Comparison of ENCODE assay signal across 19 cellular contexts in the genomic region with DNA sequence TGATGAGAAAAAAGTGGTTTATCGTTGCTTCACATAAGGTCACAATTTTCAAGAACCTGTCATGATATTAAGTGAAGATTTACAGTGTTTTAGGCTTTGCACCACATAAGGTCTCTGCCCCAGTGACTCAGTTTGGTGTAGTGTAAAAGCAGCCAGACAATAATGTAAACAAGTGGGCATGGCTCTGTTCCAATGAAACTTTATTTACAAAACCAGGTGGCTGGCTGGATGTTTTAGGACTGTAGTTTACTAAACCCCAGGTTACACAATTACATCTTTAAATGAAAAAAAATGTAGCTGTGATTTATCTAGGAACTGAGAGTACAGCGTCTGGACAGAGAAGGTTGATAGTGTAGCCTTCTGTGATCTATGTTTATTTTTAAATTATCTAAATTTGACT. TPM values are rescaled to one million over a fixed set of nuclear protein-coding genes. Genes with fewer than 3 reads are reported as not detected.
A peak's percentile ranks its signal among the peaks of the same experiment; 100 is the strongest.
DNase-seq lines count a peak whose midpoint lies in the region; ATAC-seq, FAIRE-seq and TF ChIP-seq lines count a peak whose summit lies in the region.
"Had no signal": no experiment of that assay in that cellular context is flagged by ENCODE, and none has a peak within 500 bp of the region (broad histone marks: within the 10 kb centered on the region; RNA-seq: fewer than 3 reads in every experiment).

No MANE protein-coding gene starts in this region.

- H4K20me1 ChIP-seq in HepG2 (ENCODE audit: insufficient read depth, low read length) = no peaks in the 10 kb centered on the region

- H3K27ac ChIP-seq in HepG2 (ENCODE audit: extremely low read length, insufficient read depth, low read length) (no peak overlapping the region), endodermal cell (ENCODE audit: low read depth, low read length) (no peak overlapping the region)
- H3K27ac ChIP-seq: heart right ventricle, vagina had no signal

- CTCF ChIA-PET in HepG2 (lab: Yijun Ruan, JAX; ENCODE audit: low intra/inter-chr PET ratio, low total read pairs) = no interaction called here

- no peaks in the 10 kb centered on the region for H3K4me1 Mint-ChIP-seq in endodermal cell

- H3K9ac ChIP-seq in HepG2 (ENCODE audit: insufficient read depth, low read depth, low read length) (no peak overlapping the region), endodermal cell (ENCODE audit: extremely low read depth, low read length, poor library complexity, severe bottlenecking) (no peak overlapping the region)

- no peaks in the 10 kb centered on the region for H3K27me3 Mint-ChIP-seq in endodermal cell (ENCODE audit: insufficient read depth)
- H3K27me3 Mint-ChIP-seq: activated naive CD4-positive, alpha-beta T cell treated with anti-CD3 and anti-CD28 coated beads, Interleukin-2, amount 10 ng/mL, durations not matched to agents 7 days and 5 days; naive thymus-derived CD4-positive, alpha-beta T cell had no signal

- intact Hi-C loops in HepG2 (cut with micrococcal nuclease; ENCODE audit: unreplicated experiment) (no loop called here), mucosa of descending colon (cut with DNase I, micrococcal nuclease) (no loop called here)

- H3K27me3 ChIP-seq in HepG2 (ENCODE audit: control insufficient read depth in 1 of 2, insufficient read depth in 2 of 2, low read length in 2 of 2) (no peaks in the 10 kb centered on the region), endodermal cell (ENCODE audit: control insufficient read depth, insufficient read depth, low read length, poor library complexity, severe bottlenecking) (no peaks in the 10 kb centered on the region)
- H3K27me3 ChIP-seq: heart right ventricle, vagina had no signal

- TF ChIP-seq POLR2A in HepG2 (IDR thresholded peaks at IDR 0.05; ENCODE audit: insufficient read depth in 1 of 2, low read depth in 2 of 2, low read length in 2 of 2) = no peak

- in situ Hi-C loops in HepG2 (cut with HindIII; ENCODE audit: extremely low pct_ligation_motif_present, low pct_unique_long_range_greater_than_20kb) = no loop called here

- POLR2A ChIA-PET in HepG2 (lab: Yijun Ruan, JAX) = no interaction called here

- peaks cover 67% of the 10 kb centered on the region for H3K36me3 Mint-ChIP-seq in endodermal cell (ENCODE audit: low read depth)

- DNase-seq in COR-L47 (lab: John Stamatoyannopoulos, UW) (peak; percentile 24), LNCaP clone FGC (ENCODE audit: low read depth) (peak; percentile 62), cardiac fibroblast (ENCODE audit: low read depth in 2 of 2) (peak; percentile 17 to 27), HepG2 (ENCODE audit: low spot score) (no peak), mucosa of descending colon (no peak), endodermal cell (no peak), DMS79 (lab: John Stamatoyannopoulos, UW) (no peak)
- DNase-seq: activated naive CD4-positive, alpha-beta T cell treated with anti-CD3 and anti-CD28 coated beads, Interleukin-2, amount 10 ng/mL, durations not matched to agents 7 days and 5 days; heart right ventricle; mammary epithelial cell; naive thymus-derived CD4-positive, alpha-beta T cell; NCI-H187; posterior cingulate gyrus; stimulated activated CD8-positive, alpha-beta memory T cell treated with anti-CD3 and anti-CD28 coated beads, Interleukin-4, amount 100 ng/mL, for 48 hours; SW 1271 had no signal

- no peak for ATAC-seq in HepG2
- no peak for ATAC-seq in mucosa of descending colon
- ATAC-seq: esophagus mucosa; heart right ventricle; naive thymus-derived CD4-positive, alpha-beta T cell had no signal

- no peak for TF ChIP-seq CTCF in LNCaP clone FGC (IDR thresholded peaks at IDR 0.05; ENCODE audit: control insufficient read depth, extremely low read depth, insufficient read depth)
- no peak for TF ChIP-seq CTCF in cardiac fibroblast (IDR thresholded peaks at IDR 0.05; ENCODE audit: low read depth, low read length)
- no peak for TF ChIP-seq CTCF in HepG2 (CRISPR knock-in tag; IDR thresholded peaks at IDR 0.05)
- no peak for TF ChIP-seq CTCF in mucosa of descending colon (IDR thresholded peaks at IDR 0.05)
- TF ChIP-seq CTCF in endodermal cell (conservative IDR thresholded peaks at IDR 0.05) = no peak

- H3K9me3 ChIP-seq in HepG2 (ENCODE audit: low read length) = no peaks in the 10 kb centered on the region
- no peaks in the 10 kb centered on the region for H3K9me3 ChIP-seq in mucosa of descending colon
- no peaks in the 10 kb centered on the region for H3K9me3 ChIP-seq in endodermal cell (ENCODE audit: control insufficient read depth, low read length)
- H3K9me3 ChIP-seq: vagina had no signal

- H3K4me3 ChIP-seq in LNCaP clone FGC (ENCODE audit: low read depth, low read length) (no peak overlapping the region), cardiac fibroblast (replicated peaks in 1 of 2; ENCODE audit: low read depth in 2 of 2, low read length in 2 of 2) (no peak overlapping the region), HepG2 (replicated peaks in 1 of 3; ENCODE audit: insufficient read depth in 1 of 3, low read depth in 2 of 3, low read length in 3 of 3) (no peak overlapping the region), mucosa of descending colon (no peak overlapping the region), endodermal cell (ENCODE audit: low read length) (no peak overlapping the region)
- H3K4me3 ChIP-seq: heart right ventricle, vagina had no signal

- no peak for TF ChIP-seq EP300 in HepG2 (IDR thresholded peaks at IDR 0.05; ENCODE audit: low read depth in 2 of 2, low read length in 2 of 2)
- TF ChIP-seq EP300 in HepG2 (CRISPR knock-in tag; IDR thresholded peaks at IDR 0.05; ENCODE audit: borderline replicate concordance) = no peak

- H3K79me2 ChIP-seq in HepG2 (ENCODE audit: insufficient read depth, low read length) = no peaks in the 10 kb centered on the region

- no peak overlapping the region for H3K27ac Mint-ChIP-seq in endodermal cell
- H3K27ac Mint-ChIP-seq: activated naive CD4-positive, alpha-beta T cell treated with anti-CD3 and anti-CD28 coated beads, Interleukin-2, amount 10 ng/mL, durations not matched to agents 7 days and 5 days had no signal

- H3K4me1 ChIP-seq in HepG2 (ENCODE audit: insufficient read depth, low read length) (peaks cover 15% of the 10 kb centered on the region), mucosa of descending colon (ENCODE audit: low read depth) (no peaks in the 10 kb centered on the region), endodermal cell (ENCODE audit: control insufficient read depth, insufficient read depth, low read length) (no peaks in the 10 kb centered on the region)
- H3K4me1 ChIP-seq: heart right ventricle, vagina had no signal

- H3K9me3 Mint-ChIP-seq in endodermal cell = no peaks in the 10 kb centered on the region
- H3K9me3 Mint-ChIP-seq: activated naive CD4-positive, alpha-beta T cell treated with anti-CD3 and anti-CD28 coated beads, Interleukin-2, amount 10 ng/mL, durations not matched to agents 7 days and 5 days had no signal

- H3K36me3 ChIP-seq in HepG2 (replicated peaks in 1 of 2; ENCODE audit: control insufficient read depth in 1 of 2, insufficient read depth in 2 of 2, low read length in 2 of 2) = peaks cover 13 to 60% of the 10 kb centered on the region in 2 experiments
- H3K36me3 ChIP-seq in mucosa of descending colon (ENCODE audit: low read depth) = peaks cover 7% of the 10 kb centered on the region
- H3K36me3 ChIP-seq in endodermal cell (ENCODE audit: control insufficient read depth, insufficient read depth, low read length) = peaks cover 78% of the 10 kb centered on the region

- no TSS peak for BruUV-seq in HepG2 (replicated peaks; lab: Mats Ljungman, UMichigan)

- WGBS in HepG2 (ENCODE audit: low lambda C conversion rate) = 95% methylated on average over 2 of the region's 2 CpGs
- WGBS in endodermal cell (ENCODE audit: insufficient coverage in 1 of 2, insufficient read length in 1 of 2), 2 experiments = 80 to 100% methylated on average over 1 to 2 of the region's 2 CpGs

- no peak for FAIRE-seq in HepG2 (lab: Jason Lieb, UNC)
- FAIRE-seq: islet of Langerhans, TTC549 had no signal

- H2AFZ ChIP-seq in HepG2 (ENCODE audit: low read length) = no peak overlapping the region

- H3K4me2 ChIP-seq in HepG2 (ENCODE audit: low read depth, low read length) = no peak overlapping the region

- no peak for TF ChIP-seq RAD21 in HepG2 (CRISPR knock-in tag; IDR thresholded peaks at IDR 0.05)

- no peak overlapping the region for H3K4me3 Mint-ChIP-seq in endodermal cell
- H3K4me3 Mint-ChIP-seq: activated naive CD4-positive, alpha-beta T cell treated with anti-CD3 and anti-CD28 coated beads, Interleukin-2, amount 10 ng/mL, durations not matched to agents 7 days and 5 days; naive thymus-derived CD4-positive, alpha-beta T cell had no signal

TF ChIP-seq in HepG2, 621 proteins besides CTCF, POLR2A, EP300 and RAD21:
- 0 out of 2 replicates have a peak, but pooled peaks have one; percentile 16 for TF ChIP-seq FOXA3 (CRISPR knock-in tag; IDR thresholded peaks at IDR 0.05)
- no peak for TF ChIP-seq ZNF615 (CRISPR knock-in tag; IDR thresholded peaks at IDR 0.05; ENCODE audit: borderline replicate concordance)
- peak; percentile 39 for TF ChIP-seq RBM22 (optimal IDR thresholded peaks at IDR 0.05; ENCODE audit: low read length)
TF ChIP-seq in HepG2: peak in this region for 2.

RNA-seq across cellular contexts. Expression of a gene that starts 9.7 kb away (rescaled TPM):
- 0.20 and 0.33 TPM in 2 replicates for total RNA-seq in HepG2 (2016; rRNA removed; fragmentation: Illumina TruSeq; extraction: Trizol)
- total RNA-seq in HepG2 (2016; cell fraction: cytosol; rRNA removed; fragmentation: Illumina TruSeq; extraction: Trizol; ENCODE audit: low read depth) = 0.44 and 0.71 TPM in 2 replicates
- total RNA-seq in HepG2 (2016; cell fraction: insoluble cytoplasmic fraction; rRNA removed; fragmentation: Illumina TruSeq; extraction: Trizol) = 0.19 and 0.50 TPM in 2 replicates
- total RNA-seq in HepG2 (2016; cell fraction: membrane; rRNA removed; fragmentation: Illumina TruSeq; extraction: Trizol) = 0.52 and 0.59 TPM in 2 replicates
- 0.47 and 1.1 TPM in 2 replicates for total RNA-seq in HepG2 (2016; cell fraction: nucleus; rRNA removed; fragmentation: Illumina TruSeq; extraction: Trizol)
- polyA plus RNA-seq in HepG2 (2011; rRNA removed) = 0.09 and 0.15 TPM in 2 replicates
- 0.18 and 0.27 TPM in 2 replicates for polyA plus RNA-seq in HepG2 (2011; cell fraction: cytosol; rRNA removed)
- 0.43 and 0.68 TPM in 2 replicates for polyA plus RNA-seq in HepG2 (2011; cell fraction: nucleus; rRNA removed)
- polyA plus RNA-seq in HepG2 (2012) = 0.17 and 0.48 TPM in 2 replicates
- 0.26 and 0.31 TPM in 2 replicates for polyA plus RNA-seq in HepG2 (2016; cell fraction: cytosol; fragmentation: Illumina TruSeq; extraction: Trizol; ENCODE audit: low read depth)
- 0.45 and 0.47 TPM in 2 replicates for polyA plus RNA-seq in HepG2 (2016; cell fraction: insoluble cytoplasmic fraction; fragmentation: Illumina TruSeq; extraction: Trizol; ENCODE audit: low read depth)
- 0.47 and 0.55 TPM in 2 replicates for polyA plus RNA-seq in HepG2 (2016; cell fraction: membrane; fragmentation: Illumina TruSeq; extraction: Trizol; ENCODE audit: low read depth)
- 0.40 and 1.6 TPM in 2 replicates for polyA plus RNA-seq in HepG2 (2016; cell fraction: nucleus; fragmentation: Illumina TruSeq; extraction: Trizol; ENCODE audit: insufficient read depth, low read depth)
- polyA minus RNA-seq in HepG2 (2011; rRNA and poly(A)+ RNA removed; ENCODE audit: low replicate concordance) = 0.54 and 0.63 TPM in 2 replicates
- not detected in 2 replicates for polyA minus RNA-seq in HepG2 (2011; cell fraction: cytosol; rRNA and poly(A)+ RNA removed)
- polyA minus RNA-seq in HepG2 (2011; cell fraction: nucleus; rRNA and poly(A)+ RNA removed) = 0.99 and 1.2 TPM in 2 replicates
- total RNA-seq in mucosa of descending colon = 10 to 100 TPM in 1 of 3 donors, 1 to 10 TPM in 2; 4.2 to 37.5 (median 5.1) TPM
- under 1 TPM; 0.29 to 0.90 TPM for total RNA-seq in endodermal cell
- 0.46 TPM for polyA plus RNA-seq in endodermal cell (2013, experiment 1 of 2)
- polyA plus RNA-seq in endodermal cell (2013, experiment 2 of 2) = 0.58 TPM

Comparison
In these comparisons a context has a peak if more than half of its experiments do, and no peak if none do; other contexts are left out.
1. DNase-seq: peak in COR-L47 (single experiment), LNCaP clone FGC (single experiment) and cardiac fibroblast (2 of 2); none in HepG2 (single experiment), mucosa of descending colon (0 of 3), endodermal cell (single experiment) and DMS79 (single experiment).